2 cellular contexts compared by ENCODE assay signal in the genomic region with DNA sequence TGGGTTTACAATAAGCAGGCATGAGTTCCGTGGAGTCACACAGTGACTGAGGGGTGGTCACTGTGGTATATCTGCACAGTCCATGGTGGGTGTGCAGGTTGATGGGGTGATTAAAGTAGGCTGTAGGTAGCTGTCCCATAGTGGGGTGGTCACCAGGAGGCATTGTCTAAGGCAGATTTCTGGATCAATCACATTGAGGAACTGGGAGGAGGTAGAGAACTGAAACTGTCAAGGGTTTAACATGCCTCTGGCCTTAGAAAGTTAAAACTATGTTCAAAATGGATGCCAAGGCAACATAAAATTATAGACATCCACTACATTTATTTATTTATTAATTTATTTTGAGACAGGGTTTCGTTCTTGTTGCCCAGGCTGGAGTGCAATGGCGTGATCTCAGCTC.
TF ChIP-seq lines count a peak whose summit lies in the region.

No MANE protein-coding gene starts in this region.

TF ChIP-seq in GM12878, 131 proteins besides CTCF, POLR2A, EP300 and RAD21:
- TF ChIP-seq, protein P1, sequence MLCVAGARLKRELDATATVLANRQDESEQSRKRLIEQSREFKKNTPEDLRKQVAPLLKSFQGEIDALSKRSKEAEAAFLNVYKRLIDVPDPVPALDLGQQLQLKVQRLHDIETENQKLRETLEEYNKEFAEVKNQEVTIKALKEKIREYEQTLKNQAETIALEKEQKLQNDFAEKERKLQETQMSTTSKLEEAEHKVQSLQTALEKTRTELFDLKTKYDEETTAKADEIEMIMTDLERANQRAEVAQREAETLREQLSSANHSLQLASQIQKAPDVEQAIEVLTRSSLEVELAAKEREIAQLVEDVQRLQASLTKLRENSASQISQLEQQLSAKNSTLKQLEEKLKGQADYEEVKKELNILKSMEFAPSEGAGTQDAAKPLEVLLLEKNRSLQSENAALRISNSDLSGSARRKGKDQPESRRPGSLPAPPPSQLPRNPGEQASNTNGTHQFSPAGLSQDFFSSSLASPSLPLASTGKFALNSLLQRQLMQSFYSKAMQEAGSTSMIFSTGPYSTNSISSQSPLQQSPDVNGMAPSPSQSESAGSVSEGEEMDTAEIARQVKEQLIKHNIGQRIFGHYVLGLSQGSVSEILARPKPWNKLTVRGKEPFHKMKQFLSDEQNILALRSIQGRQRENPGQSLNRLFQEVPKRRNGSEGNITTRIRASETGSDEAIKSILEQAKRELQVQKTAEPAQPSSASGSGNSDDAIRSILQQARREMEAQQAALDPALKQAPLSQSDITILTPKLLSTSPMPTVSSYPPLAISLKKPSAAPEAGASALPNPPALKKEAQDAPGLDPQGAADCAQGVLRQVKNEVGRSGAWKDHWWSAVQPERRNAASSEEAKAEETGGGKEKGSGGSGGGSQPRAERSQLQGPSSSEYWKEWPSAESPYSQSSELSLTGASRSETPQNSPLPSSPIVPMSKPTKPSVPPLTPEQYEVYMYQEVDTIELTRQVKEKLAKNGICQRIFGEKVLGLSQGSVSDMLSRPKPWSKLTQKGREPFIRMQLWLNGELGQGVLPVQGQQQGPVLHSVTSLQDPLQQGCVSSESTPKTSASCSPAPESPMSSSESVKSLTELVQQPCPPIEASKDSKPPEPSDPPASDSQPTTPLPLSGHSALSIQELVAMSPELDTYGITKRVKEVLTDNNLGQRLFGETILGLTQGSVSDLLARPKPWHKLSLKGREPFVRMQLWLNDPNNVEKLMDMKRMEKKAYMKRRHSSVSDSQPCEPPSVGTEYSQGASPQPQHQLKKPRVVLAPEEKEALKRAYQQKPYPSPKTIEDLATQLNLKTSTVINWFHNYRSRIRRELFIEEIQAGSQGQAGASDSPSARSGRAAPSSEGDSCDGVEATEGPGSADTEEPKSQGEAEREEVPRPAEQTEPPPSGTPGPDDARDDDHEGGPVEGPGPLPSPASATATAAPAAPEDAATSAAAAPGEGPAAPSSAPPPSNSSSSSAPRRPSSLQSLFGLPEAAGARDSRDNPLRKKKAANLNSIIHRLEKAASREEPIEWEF (IDR thresholded peaks at IDR 0.05; ENCODE audit: insufficient replicate concordance, low read depth, low read length): no peak
- TF ChIP-seq SPI1 (IDR thresholded peaks at IDR 0.05; ENCODE audit: borderline replicate concordance, insufficient read depth, low read depth, low read length): peak; percentile 84
TF ChIP-seq in GM12878: peak in this region for 1.

TF ChIP-seq in WTC11, 78 proteins besides CTCF, POLR2A, EP300 and RAD21:
- no peak for TF ChIP-seq ZNF423 (CRISPR knock-in tag; IDR thresholded peaks at IDR 0.05)
